8 cellular contexts compared by ENCODE assay signal in genomic region chr3:151227438-151228290, GRCh38. TPM values are rescaled to one million over a fixed set of nuclear protein-coding genes. Genes with fewer than 3 reads are reported as not detected.
DNase-seq lines count a peak whose midpoint lies in the region; ATAC-seq, FAIRE-seq and TF ChIP-seq lines count a peak whose summit lies in the region.

No MANE protein-coding gene starts in this region.

- H3K79me2 ChIP-seq in DND-41 (ENCODE audit: insufficient read depth, low read length) = no peaks in the 10 kb centered on the region

- no peak overlapping the region; the same call in 1 of the 2 replicates for H2AFZ ChIP-seq in DND-41 (ENCODE audit: low read depth, low read length)

- no peaks in the 10 kb centered on the region for H3K9me3 ChIP-seq in DND-41 (ENCODE audit: insufficient read depth, low read length, severe bottlenecking)
- H3K9me3 ChIP-seq in ovary = no peaks in the 10 kb centered on the region
- no peaks in the 10 kb centered on the region for H3K9me3 ChIP-seq in thyroid gland

- no peak for TF ChIP-seq EP300 in ovary (IDR thresholded peaks at IDR 0.05)

- WGBS in ovary, 3 donors = 35 to 39% (median 38%) methylated on average over 9 of the region's 9 CpGs
- WGBS in thyroid gland, 2 donors = 37 to 41% methylated on average over 9 of the region's 9 CpGs

- peak; percentile 4 for FAIRE-seq in HTR-8/SVneo (lab: Jason Lieb, UNC)

- H3K27ac ChIP-seq in DND-41 (ENCODE audit: low read length) (peak overlapping the region; percentile 51), ovary (no peak overlapping the region), thyroid gland (peak overlapping the region in 1 of 3 donors; percentile 39)

- DNase-seq in DND-41 (peak; percentile 77), HTR-8/SVneo (ENCODE audit: insufficient read length, low spot score) (peak; percentile 73), SK-MEL-5 (ENCODE audit: low read depth, low spot score) (peak; percentile 84), germinal center (ENCODE audit: low spot score) (peak; percentile 83), ovary (peak; percentile 55 to 79 (median 74)), thyroid gland (peak; percentile 69 to 75)
- peak; percentile 79 for DNase-seq in activated naive CD4-positive, alpha-beta T cell treated with Interleukin-2 at 50 U/mL for 16 hours

- TF ChIP-seq CTCF in DND-41 (IDR thresholded peaks at IDR 0.05; ENCODE audit: borderline replicate concordance, extremely low read depth, low read length, poor library complexity, severe bottlenecking) (peak; percentile 97), ovary (IDR thresholded peaks at IDR 0.05) (peak; percentile 69 to 86 (median 81)), thyroid gland (IDR thresholded peaks at IDR 0.05) (peak; percentile 76 to 89 (median 82))

- H4K20me1 ChIP-seq in DND-41 (ENCODE audit: insufficient read depth, low read length) = no peaks in the 10 kb centered on the region

- H3K27me3 ChIP-seq in DND-41 (ENCODE audit: insufficient read depth, low read length, poor library complexity) (no peaks in the 10 kb centered on the region), ovary (no peaks in the 10 kb centered on the region), thyroid gland (no peaks in the 10 kb centered on the region)

- H3K9ac ChIP-seq in DND-41 (ENCODE audit: low read depth, low read length) = no peak overlapping the region

- in situ Hi-C loops in SK-MEL-5 (cut with HindIII; ENCODE audit: low pct_unique_long_range_greater_than_20kb, low sequenced_read_pairs) = no loop called here

- peak; percentile 93 for ATAC-seq in DND-41 (ENCODE audit: insufficient read depth, low read depth)
- peak; percentile 93 for ATAC-seq in GM21515 (IDR thresholded peaks at IDR 0.05; ENCODE audit: unreplicated experiment)

- H3K36me3 ChIP-seq in DND-41 (ENCODE audit: insufficient read depth, low read length) = no peaks in the 10 kb centered on the region
- no peaks in the 10 kb centered on the region for H3K36me3 ChIP-seq in ovary
- H3K36me3 ChIP-seq in thyroid gland = no peaks in the 10 kb centered on the region

- H3K4me3 ChIP-seq in DND-41 (ENCODE audit: low read depth in 1 of 2, low read length in 2 of 2) (no peak overlapping the region), ovary (no peak overlapping the region), thyroid gland (replicated peaks in 1 of 3) (no peak overlapping the region)

- TF ChIP-seq POLR2A in ovary (IDR thresholded peaks at IDR 0.05) (no peak), thyroid gland (IDR thresholded peaks at IDR 0.05) (no peak)

- peak overlapping the region; percentile 39; the same call in 1 of the 2 replicates for H3K4me2 ChIP-seq in DND-41 (ENCODE audit: insufficient read depth, low read length)

- H3K4me1 ChIP-seq in DND-41 (ENCODE audit: insufficient read depth, low read length) (peaks cover 24% of the 10 kb centered on the region), ovary (ENCODE audit: insufficient read depth) (peaks cover 3% of the 10 kb centered on the region), thyroid gland (peaks cover 7 to 12% of the 10 kb centered on the region in 2 donors)

- intact Hi-C loops in ovary (cut with DNase I) = loop anchor here (2.0 to 10.0 kb wide), 3 partner anchors 55 to 57 kb away; no protein-coding TSS in a partner anchor
- intact Hi-C loops in thyroid gland (cut with DNase I) = loop anchor here (5.0 kb wide), 1 partner anchor 55 kb away; no protein-coding TSS in a partner anchor

RNA-seq across cellular contexts. Expression of gene GPR171, which starts 24.6 kb away (rescaled TPM):
- not detected in 2 replicates for total RNA-seq in SK-MEL-5 (2014; rRNA removed; shearing (Covaris generic))
- not detected in 2 replicates for polyA plus RNA-seq in SK-MEL-5 (2015; cell fraction: cytosol; rRNA removed)
- polyA plus RNA-seq in SK-MEL-5 (2015; cell fraction: nucleus; rRNA removed) = not detected in 2 replicates
- total RNA-seq in ovary (1 to 10 TPM in 1 of 7 donors, under 1 TPM in 3, not detected in 3; 0.46 to 1.4 (median 0.85) TPM), thyroid gland (1 to 10 TPM; 1.7 to 8.7 (median 2.3) TPM)
- polyA plus RNA-seq in ovary = 1 to 10 TPM in 1 of 2 donors, under 1 TPM in 1; 0.21 to 2.6 TPM

RNA-seq across cellular contexts. Expression of gene P2RY14, which starts 50.7 kb away (rescaled TPM):
- total RNA-seq in SK-MEL-5 (2014; rRNA removed; shearing (Covaris generic)) = not detected in 2 replicates
- polyA plus RNA-seq in SK-MEL-5 (2015; cell fraction: cytosol; rRNA removed) = not detected in 2 replicates
- not detected in 2 replicates for polyA plus RNA-seq in SK-MEL-5 (2015; cell fraction: nucleus; rRNA removed)
- 1 to 10 TPM in 2 of 7 donors, under 1 TPM in 4, not detected in 1; 0.28 to 1.2 (median 0.70) TPM for total RNA-seq in ovary
- polyA plus RNA-seq in ovary = 1 to 10 TPM in 1 of 2 donors, under 1 TPM in 1; 0.54 to 2.8 TPM
- 1 to 10 TPM; 1.8 to 9.5 (median 2.5) TPM for total RNA-seq in thyroid gland
